Comparison of ENCODE assay signal across 1 cellular context in genomic region chr14:73276836-73277235, GRCh38.
TF ChIP-seq lines count a peak whose summit lies in the region.

No MANE protein-coding gene starts in this region.

TF ChIP-seq in HepG2, 621 proteins besides CTCF, POLR2A, EP300 and RAD21 (continued from another document):
- no peak for TF ChIP-seq ZNF646 (CRISPR knock-in tag; IDR thresholded peaks at IDR 0.05)
- no peak for TF ChIP-seq MEF2D (CRISPR knock-in tag; IDR thresholded peaks at IDR 0.05)
- no peak for TF ChIP-seq ZNF367 (CRISPR knock-in tag; IDR thresholded peaks at IDR 0.05; ENCODE audit: borderline replicate concordance)
- no peak for TF ChIP-seq ZNF383 (CRISPR knock-in tag; IDR thresholded peaks at IDR 0.05; ENCODE audit: borderline replicate concordance)
- no peak for TF ChIP-seq KDM5B (CRISPR knock-in tag; IDR thresholded peaks at IDR 0.05; ENCODE audit: borderline replicate concordance)
- no peak for TF ChIP-seq ZNF891 (CRISPR knock-in tag; IDR thresholded peaks at IDR 0.05)
- TF ChIP-seq ZNF597 (CRISPR knock-in tag; IDR thresholded peaks at IDR 0.05) = no peak
- no peak for TF ChIP-seq MYPOP (CRISPR knock-in tag; IDR thresholded peaks at IDR 0.05)
